Comparison of ENCODE assay signal across 1 cellular context in genomic region chr3:194225988-194226663, GRCh38.
TF ChIP-seq lines count a peak whose summit lies in the region.

No MANE protein-coding gene starts in this region.

TF ChIP-seq in K562, 482 proteins besides CTCF, POLR2A, EP300 and RAD21 (continued from another document):
- no peak for TF ChIP-seq MLLT1 (IDR thresholded peaks at IDR 0.05)
- TF ChIP-seq MEIS2 (IDR thresholded peaks at IDR 0.05; ENCODE audit: partially characterized antibody), result peak; percentile 20
